Comparison of ENCODE assay signal across 8 cellular contexts in genomic region chr6:166950892-166951669, GRCh38. TPM values are rescaled to one million over a fixed set of nuclear protein-coding genes. Genes with fewer than 3 reads are reported as not detected.
DNase-seq lines count a peak whose midpoint lies in the region; ATAC-seq, FAIRE-seq and TF ChIP-seq lines count a peak whose summit lies in the region.
"Not testable (repeated sequence)": the region's sequence is repeated elsewhere in the genome, so short reads cannot be mapped to it uniquely, and the experiment has no call there.

No MANE protein-coding gene starts in this region.

- H3K4me1 Mint-ChIP-seq in WTC11 = peaks cover 32% of the 10 kb centered on the region

- not testable (repeated sequence) for H3K27ac ChIP-seq in C4-2B; brain microvascular endothelial cell; keratinocyte (ENCODE audit: control insufficient read depth, insufficient read depth, low read length)

- dilution Hi-C loops in keratinocyte (cut with MboI; ENCODE audit: extremely low pct_ligation_motif_present, low sequenced_read_pairs) = not testable (repeated sequence)

- H3K4me3 Mint-ChIP-seq in WTC11 = not testable (repeated sequence)

- H3K36me3 Mint-ChIP-seq in WTC11 = peaks cover 42% of the 10 kb centered on the region

- H2AFZ ChIP-seq in keratinocyte (ENCODE audit: control insufficient read depth, low read length) = not testable (repeated sequence)

- not testable (repeated sequence) for H3K79me2 ChIP-seq in keratinocyte (ENCODE audit: control insufficient read depth, insufficient read depth, low read length)

- in situ Hi-C loops in brain microvascular endothelial cell (cut with HindIII; ENCODE audit: low pct_ligation_motif_present, low sequenced_read_pairs) = not testable (repeated sequence)

- not testable (repeated sequence) for H3K27me3 ChIP-seq in brain microvascular endothelial cell (replicated peaks); keratinocyte (ENCODE audit: control insufficient read depth, extremely low read depth, insufficient read depth, low read length)

- H3K4me3 ChIP-seq in brain microvascular endothelial cell (ENCODE audit: low read depth, low read length); keratinocyte (ENCODE audit: control insufficient read depth in 2 of 3, extremely low read depth in 1 of 3, insufficient read depth in 2 of 3, low read depth in 1 of 3, low read length in 3 of 3): not testable (repeated sequence)

- not testable (repeated sequence) for H3K27ac Mint-ChIP-seq in WTC11

- H4K20me1 ChIP-seq in keratinocyte (ENCODE audit: control insufficient read depth, extremely low read depth, insufficient read depth, low read length) = not testable (repeated sequence)

- H3K4me2 ChIP-seq in keratinocyte (ENCODE audit: control insufficient read depth, extremely low read depth, insufficient read depth, low read depth, low read length) = not testable (repeated sequence)

- not testable (repeated sequence) for H3K9me3 ChIP-seq in keratinocyte (ENCODE audit: control insufficient read depth, low read depth, low read length)

- not testable (repeated sequence) for FAIRE-seq in keratinocyte (lab: Jason Lieb, UNC)

- H3K4me1 ChIP-seq in keratinocyte (ENCODE audit: control insufficient read depth, extremely low read depth, insufficient read depth, low read length) = peaks cover 11% of the 10 kb centered on the region

- H3K9ac ChIP-seq in keratinocyte (ENCODE audit: control insufficient read depth, extremely low read depth, insufficient read depth, low read length) = not testable (repeated sequence)

- CTCF ChIA-PET in WTC11 (lab: Charles Lee) = interaction anchor here (0.6 to 3.1 kb wide), 21 partner anchors 10 to 366 kb away, joined by 3 to 44 read pairs (median 3); no protein-coding TSS in a partner anchor

- ATAC-seq in HG03108 (IDR thresholded peaks at IDR 0.05; ENCODE audit: unreplicated experiment) = peak; percentile 93
- 0 out of 2 replicates have a peak, but pooled peaks have one; percentile 5 for ATAC-seq in WTC11

- DNase-seq in GM19238 (ENCODE audit: insufficient read length, low spot score) (peak; percentile 32), NCI-H2227 (lab: John Stamatoyannopoulos, UW; ENCODE audit: unreplicated experiment) (peak; percentile 44), WTC11 (ENCODE audit: low spot score) (peak; percentile 83), brain microvascular endothelial cell (peak; percentile 76)
- DNase-seq in keratinocyte (ENCODE audit: low read depth, low spot score) = not testable (repeated sequence)
- peak; percentile 38 to 59 for DNase-seq in stimulated activated CD4-positive, alpha-beta T cell treated with anti-CD3 and anti-CD28 coated beads, Interleukin-15, amount 100 ng/mL, for 1 hour (ENCODE audit: low read depth in 1 of 2, low spot score in 1 of 2)

- TF ChIP-seq CTCF in C4-2B (conservative IDR thresholded peaks at IDR 0.05) = peak; percentile 78
- peak; percentile 54; the same call in 1 of the 2 replicates for TF ChIP-seq CTCF in WTC11 (IDR thresholded peaks at IDR 0.05)
- TF ChIP-seq CTCF in brain microvascular endothelial cell (IDR thresholded peaks at IDR 0.05; ENCODE audit: low read depth, low read length, missing control alignments) = peak; percentile 73
- peak in 2 of 3 experiments; percentile 41 to 64 for TF ChIP-seq CTCF in keratinocyte (optimal IDR thresholded peaks at IDR 0.05 in 1 of 3, IDR thresholded peaks at IDR 0.05 in 1 of 3, conservative IDR thresholded peaks at IDR 0.05 in 1 of 3; ENCODE audit: extremely low read depth in 1 of 3, insufficient read depth in 2 of 3, low read length in 3 of 3)

- H3K36me3 ChIP-seq in brain microvascular endothelial cell (replicated peaks); keratinocyte (ENCODE audit: control insufficient read depth in 2 of 2, extremely low read depth in 1 of 2, insufficient read depth in 2 of 2, low read length in 2 of 2): not testable (repeated sequence)

- peaks cover 14% of the 10 kb centered on the region for H3K9me3 Mint-ChIP-seq in WTC11

- H3K9me1 ChIP-seq in keratinocyte (ENCODE audit: control insufficient read depth, extremely low read depth, insufficient read depth, low read length) = not testable (repeated sequence)

- not testable (repeated sequence) for H3K27me3 Mint-ChIP-seq in WTC11 (ENCODE audit: low read depth)

- POLR2A ChIA-PET in WTC11 (lab: Charles Lee) = interaction anchor here (0.6 kb wide), 1 partner anchor 280 kb away, joined by 6 read pairs; no protein-coding TSS in a partner anchor

RNA-seq across cellular contexts. Expression of gene RNASET2, which starts 5.3 kb away (rescaled TPM):
- 35.6 to 44.3 TPM (median 41.9 TPM) in 3 replicates for total RNA-seq in WTC11 (2021)
- polyA plus RNA-seq in keratinocyte = 15.4 to 21.5 TPM (median 20.3 TPM) in 3 replicates
- polyA plus RNA-seq in keratinocyte (2011; ENCODE audit: low read depth) = 6.2 TPM
- polyA plus RNA-seq in keratinocyte (2011; cell fraction: cytosol; rRNA removed) = 13.7 and 16.8 TPM in 2 replicates
- 20.3 and 20.4 TPM in 2 replicates for polyA plus RNA-seq in keratinocyte (2011; cell fraction: nucleus; rRNA removed)
- polyA plus RNA-seq in keratinocyte (2012; ENCODE audit: low replicate concordance) = 6.8 and 14.5 TPM in 2 replicates
- 7.2 to 10.9 TPM (median 7.5 TPM) in 3 replicates for polyA minus RNA-seq in keratinocyte
- 18.4 TPM for polyA minus RNA-seq in keratinocyte (2011; cell fraction: cytosol; rRNA and poly(A)+ RNA removed)
- 6.3 and 8.3 TPM in 2 replicates for polyA minus RNA-seq in keratinocyte (2011; cell fraction: nucleus; rRNA and poly(A)+ RNA removed)

RNA-seq across cellular contexts. Expression of gene CEP43, which starts 48.1 kb away (rescaled TPM):
- total RNA-seq in WTC11 (2021) = 23.4 to 25.6 TPM (median 25.1 TPM) in 3 replicates
- polyA plus RNA-seq in keratinocyte = 9.6 to 18.4 TPM (median 11.5 TPM) in 3 replicates
- polyA plus RNA-seq in keratinocyte (2011; ENCODE audit: low read depth) = 14.1 TPM
- 8.4 and 14.1 TPM in 2 replicates for polyA plus RNA-seq in keratinocyte (2011; cell fraction: cytosol; rRNA removed)
- polyA plus RNA-seq in keratinocyte (2011; cell fraction: nucleus; rRNA removed) = 22.0 and 26.3 TPM in 2 replicates
- 7.3 and 7.9 TPM in 2 replicates for polyA plus RNA-seq in keratinocyte (2012; ENCODE audit: low replicate concordance)
- 2.5 to 13.9 TPM (median 5.8 TPM) in 3 replicates for polyA minus RNA-seq in keratinocyte
- polyA minus RNA-seq in keratinocyte (2011; cell fraction: cytosol; rRNA and poly(A)+ RNA removed) = 4.0 TPM
- polyA minus RNA-seq in keratinocyte (2011; cell fraction: nucleus; rRNA and poly(A)+ RNA removed) = 3.1 and 7.8 TPM in 2 replicates
